In the genomic region with DNA sequence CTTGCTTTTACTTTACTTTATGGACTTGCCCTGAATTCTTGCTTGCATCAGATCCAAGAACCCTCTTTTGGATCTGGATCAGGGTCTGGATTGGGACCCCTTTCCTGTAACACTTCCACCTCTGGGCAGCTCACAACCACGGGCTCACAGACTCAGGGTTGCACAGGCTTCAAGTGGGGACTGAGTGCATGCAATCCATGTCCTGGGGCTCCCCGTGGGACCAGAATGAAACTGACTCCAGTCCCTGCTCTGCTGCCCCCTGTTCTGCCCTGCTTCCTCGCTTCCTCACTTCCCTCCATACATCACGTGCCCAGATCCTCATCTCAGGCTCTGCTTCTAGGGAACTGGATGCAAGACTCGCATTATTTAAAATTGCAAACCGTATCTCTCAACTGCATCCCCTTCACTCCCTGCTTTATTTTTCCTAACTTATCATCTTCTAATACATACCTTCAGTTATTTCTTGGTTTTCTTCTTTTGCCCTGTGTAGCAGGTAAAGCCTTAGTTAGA, we compare ENCODE assay signal across 28 cellular contexts. TPM values are rescaled to one million over a fixed set of nuclear protein-coding genes. Genes with fewer than 3 reads are reported as not detected.
DNase-seq lines count a peak whose midpoint lies in the region; ATAC-seq, FAIRE-seq and TF ChIP-seq lines count a peak whose summit lies in the region.
"Had no signal": no experiment of that assay in that cellular context is flagged by ENCODE, and none has a peak within 500 bp of the region (broad histone marks: within the 10 kb centered on the region; RNA-seq: fewer than 3 reads in every experiment).

No MANE protein-coding gene starts in this region.

- H3K4me1 Mint-ChIP-seq in activated T-cell treated with anti-CD3 and anti-CD28 coated beads, Interleukin-2, amount 50 U/mL, for 72 hours (ENCODE audit: low read depth): peaks cover 47% of the 10 kb centered on the region

- no peak overlapping the region for H4K12ac ChIP-seq in trophoblast cell (ENCODE audit: low read depth, low read length)

- no peak for TF ChIP-seq EP300 in H1 (IDR thresholded peaks at IDR 0.05; ENCODE audit: borderline replicate concordance in 1 of 2, low read depth in 2 of 2, low read length in 2 of 2)

- H2BK15ac ChIP-seq in H1 (ENCODE audit: low read length): 0 out of 2 replicates have a peak overlapping the region, but pooled peaks have one; percentile 32

- H4K91ac ChIP-seq in H1 (replicated peaks; ENCODE audit: insufficient read length, low read length) (no peak overlapping the region), trophoblast cell (ENCODE audit: low read depth, low read length) (no peak overlapping the region)

- H3K9me3 Mint-ChIP-seq in activated T-cell treated with anti-CD3 and anti-CD28 coated beads, Interleukin-2, amount 50 U/mL, for 72 hours: no peaks in the 10 kb centered on the region
- H3K9me3 Mint-ChIP-seq: type B pancreatic cell had no signal

- H3K4me3 ChIP-seq in DND-41 (ENCODE audit: low read depth in 1 of 2, low read length in 2 of 2) (no peak overlapping the region), H1 (ENCODE audit: extremely low read depth in 1 of 4, insufficient read depth in 2 of 4, low read depth in 3 of 4, low read length in 4 of 4) (no peak overlapping the region), trophoblast cell (ENCODE audit: low read depth, low read length) (no peak overlapping the region)
- H3K4me3 ChIP-seq: GM12878, ovary, skin epidermis had no signal

- H2AFZ ChIP-seq in DND-41 (ENCODE audit: low read depth, low read length) (peak overlapping the region; percentile 7; the same call in 1 of the 2 replicates), H1 (ENCODE audit: low read length) (no peak overlapping the region), trophoblast cell (ENCODE audit: insufficient read depth, low read length, poor library complexity) (no peak overlapping the region)

- H3K27ac Mint-ChIP-seq in activated T-cell treated with anti-CD3 and anti-CD28 coated beads, Interleukin-2, amount 50 U/mL, for 72 hours: peak overlapping the region; percentile 7
- H3K27ac Mint-ChIP-seq: type B pancreatic cell had no signal

- H3K79me1 ChIP-seq in H1 (ENCODE audit: low read depth, low read length) (no peaks in the 10 kb centered on the region; the same call in 1 of the 2 replicates), trophoblast cell (ENCODE audit: low read length) (peaks cover 3% of the 10 kb centered on the region)

- H3K18ac ChIP-seq in H1 (ENCODE audit: extremely low read depth, low read length) (no peak overlapping the region), trophoblast cell (ENCODE audit: low read length) (no peak overlapping the region)

- no peak for ATAC-seq in activated T-cell treated with anti-CD3 and anti-CD28 coated beads, Interleukin-2, amount 50 U/mL, for 72 hours (replicated peaks in 1 of 2)
- no peak for ATAC-seq in DND-41 (ENCODE audit: insufficient read depth, low read depth)
- ATAC-seq: GM12878 had no signal

- H3K27me3 ChIP-seq in DND-41 (ENCODE audit: insufficient read depth, low read length, poor library complexity): no peaks in the 10 kb centered on the region
- H3K27me3 ChIP-seq in H1 (replicated peaks in 1 of 4; ENCODE audit: control insufficient read depth in 3 of 4, extremely low read depth in 1 of 4, insufficient read depth in 3 of 4, low read length in 3 of 4): no peaks in the 10 kb centered on the region; a peak in 2 of 7 replicates
- no peaks in the 10 kb centered on the region for H3K27me3 ChIP-seq in trophoblast cell (ENCODE audit: insufficient read depth, low read length)
- H3K27me3 ChIP-seq: ovary had no signal

- TF ChIP-seq CTCF in DND-41 (IDR thresholded peaks at IDR 0.05; ENCODE audit: borderline replicate concordance, extremely low read depth, low read length, poor library complexity, severe bottlenecking): no peak
- no peak for TF ChIP-seq CTCF in H1 (IDR thresholded peaks at IDR 0.05; ENCODE audit: control extremely low read depth in 1 of 3, insufficient read depth in 1 of 3, low read depth in 1 of 3, low read length in 3 of 3)

- H3K9ac ChIP-seq in DND-41 (ENCODE audit: low read depth, low read length) (no peak overlapping the region), H1 (replicated peaks in 1 of 4; ENCODE audit: extremely low read depth in 1 of 4, low read depth in 3 of 4, low read length in 3 of 4) (no peak overlapping the region), trophoblast cell (ENCODE audit: low read length) (no peak overlapping the region)

- no peak overlapping the region for H3K56ac ChIP-seq in H1 (replicated peaks; ENCODE audit: insufficient read length, low read depth, low read length)

- H3K79me2 ChIP-seq in DND-41 (ENCODE audit: insufficient read depth, low read length): no peaks in the 10 kb centered on the region
- no peaks in the 10 kb centered on the region for H3K79me2 ChIP-seq in H1 (ENCODE audit: control insufficient read depth in 1 of 2, insufficient read depth in 2 of 2, low read length in 2 of 2)
- no peaks in the 10 kb centered on the region for H3K79me2 ChIP-seq in trophoblast cell (ENCODE audit: control insufficient read depth, insufficient read depth, low read length, poor library complexity)

- H3K4ac ChIP-seq in H1 (replicated peaks; ENCODE audit: insufficient read length, low read depth, low read length): no peak overlapping the region
- H3K4ac ChIP-seq in trophoblast cell (ENCODE audit: low read depth, low read length): no peak overlapping the region

- H3K4me2 ChIP-seq in DND-41 (ENCODE audit: insufficient read depth, low read length) (no peak overlapping the region), H1 (ENCODE audit: insufficient read depth in 1 of 2, low read depth in 2 of 2, low read length in 2 of 2) (no peak overlapping the region), trophoblast cell (ENCODE audit: low read length) (no peak overlapping the region)

- H2BK120ac ChIP-seq in H1 (replicated peaks; ENCODE audit: low read depth, low read length): no peak overlapping the region
- H2BK120ac ChIP-seq in trophoblast cell (ENCODE audit: insufficient read depth, low read length, poor library complexity): no peak overlapping the region

- WGBS in H1 (ENCODE audit: extremely low coverage in 1 of 2, insufficient coverage in 1 of 2, insufficient read length in 1 of 2, insufficient replicate concordance in 2 of 2, low coverage in 1 of 2, low lambda C conversion rate in 2 of 2, missing lambda C conversion rate in 1 of 2), 2 experiments: 73 to 100% methylated on average over 1 to 6 of the region's 6 CpGs
- 100% methylated on average over 1 of the region's 6 CpGs for WGBS in trophoblast cell (ENCODE audit: extremely low coverage, insufficient coverage, insufficient read length)

- no peak overlapping the region for H3K27ac ChIP-seq in DND-41 (ENCODE audit: low read length)
- H3K27ac ChIP-seq in H1 (ENCODE audit: low read depth, low read length): no peak overlapping the region
- no peak overlapping the region for H3K27ac ChIP-seq in trophoblast cell (ENCODE audit: low read depth, low read length)
- H3K27ac ChIP-seq: ovary, VCaP had no signal

- POLR2A ChIA-PET in H1 (lab: Charles Lee; ENCODE audit: partially characterized antibody): interaction anchor here (0.6 to 1.0 kb wide), 2 partner anchors 51 to 62 kb away, joined by 3 read pairs; no protein-coding TSS in a partner anchor

- H3K23ac ChIP-seq in H1 (ENCODE audit: insufficient read length): no peak overlapping the region
- H3K23ac ChIP-seq in trophoblast cell (ENCODE audit: low read length): no peak overlapping the region

- no peaks in the 10 kb centered on the region for H3K27me3 Mint-ChIP-seq in activated T-cell treated with anti-CD3 and anti-CD28 coated beads, Interleukin-2, amount 50 U/mL, for 72 hours (ENCODE audit: low read depth)

- no peaks in the 10 kb centered on the region for H3K9me3 ChIP-seq in DND-41 (ENCODE audit: insufficient read depth, low read length, severe bottlenecking)
- H3K9me3 ChIP-seq in H1 (ENCODE audit: insufficient read depth in 2 of 2, low read depth in 1 of 2, low read length in 1 of 2): no peaks in the 10 kb centered on the region
- H3K9me3 ChIP-seq in trophoblast cell (ENCODE audit: insufficient read depth, low read depth, low read length): peaks cover 1% of the 10 kb centered on the region
- H3K9me3 ChIP-seq: ovary had no signal

- H2BK12ac ChIP-seq in H1 (ENCODE audit: low read depth, low read length): no peak overlapping the region
- H2BK12ac ChIP-seq in trophoblast cell (ENCODE audit: low read length): peak overlapping the region; percentile 9

- 0 out of 2 replicates have a peak overlapping the region, but pooled peaks have one; percentile 36 for H2BK20ac ChIP-seq in H1 (ENCODE audit: low read length)

- TF ChIP-seq POLR2A in H1 (IDR thresholded peaks at IDR 0.05; ENCODE audit: control extremely low read depth in 1 of 2, low read depth in 2 of 2, low read length in 2 of 2) (no peak), GM12891 (IDR thresholded peaks at IDR 0.05; ENCODE audit: low read depth, low read length) (no peak)

- H3K36me3 ChIP-seq in DND-41 (ENCODE audit: insufficient read depth, low read length): no peaks in the 10 kb centered on the region
- H3K36me3 ChIP-seq in H1 (ENCODE audit: control insufficient read depth in 2 of 4, insufficient read depth in 4 of 4, low read length in 3 of 4): no peaks in the 10 kb centered on the region
- no peaks in the 10 kb centered on the region for H3K36me3 ChIP-seq in trophoblast cell (ENCODE audit: control insufficient read depth in 1 of 2, insufficient read depth in 2 of 2, low read length in 2 of 2)
- H3K36me3 ChIP-seq: ovary had no signal

- no peak overlapping the region for H3K4me3 Mint-ChIP-seq in activated T-cell treated with anti-CD3 and anti-CD28 coated beads, Interleukin-2, amount 50 U/mL, for 72 hours
- H3K4me3 Mint-ChIP-seq: type B pancreatic cell had no signal

- H3K4me1 ChIP-seq in DND-41 (ENCODE audit: insufficient read depth, low read length): peaks cover 21% of the 10 kb centered on the region
- H3K4me1 ChIP-seq in H1 (replicated peaks in 1 of 4; ENCODE audit: control insufficient read depth in 3 of 4, insufficient read depth in 4 of 4, low read length in 3 of 4): peaks cover 0 to 19% (median 11%) of the 10 kb centered on the region in 4 experiments; a peak in 6 of 7 replicates
- H3K4me1 ChIP-seq in trophoblast cell (ENCODE audit: control insufficient read depth in 1 of 2, insufficient read depth in 2 of 2, low read length in 2 of 2): peaks cover 14 to 21% of the 10 kb centered on the region in 2 experiments

- no peaks in the 10 kb centered on the region for H3K23me2 ChIP-seq in H1 (ENCODE audit: low read depth, low read length)

- no peak for TF ChIP-seq RAD21 in H1 (IDR thresholded peaks at IDR 0.05 in 1 of 2, conservative IDR thresholded peaks at IDR 0.05 in 1 of 2; ENCODE audit: low read depth in 2 of 2, low read length in 2 of 2)

- H3K36me3 Mint-ChIP-seq in activated T-cell treated with anti-CD3 and anti-CD28 coated beads, Interleukin-2, amount 50 U/mL, for 72 hours (ENCODE audit: insufficient read depth in 2 of 2): peaks cover 0 to 2% of the 10 kb centered on the region in 2 donors
- H3K36me3 Mint-ChIP-seq: type B pancreatic cell had no signal

- H4K5ac ChIP-seq in H1 (ENCODE audit: insufficient read length, low read depth, low read length): no peak overlapping the region

- H2AK5ac ChIP-seq in H1 (ENCODE audit: low read depth, low read length) (no peak overlapping the region), trophoblast cell (ENCODE audit: low read length) (no peak overlapping the region)

- H4K8ac ChIP-seq in H1 (ENCODE audit: extremely low read depth, insufficient read depth, low read length) (no peak overlapping the region), trophoblast cell (ENCODE audit: low read depth, low read length) (no peak overlapping the region)

- H3K14ac ChIP-seq in H1 (ENCODE audit: insufficient read length) (no peak overlapping the region), trophoblast cell (ENCODE audit: low read length) (no peak overlapping the region)

- FAIRE-seq in H1 (lab: Jason Lieb, UNC) (no peak), GM12891 (lab: Jason Lieb, UNC) (no peak)
- FAIRE-seq: GM12878, keratinocyte had no signal

- CTCF ChIA-PET in H1 (lab: Charles Lee; ENCODE audit: partially characterized antibody): interaction anchor here (1.1 to 4.9 kb wide), 4 partner anchors 11 to 31 kb away, joined by 3 to 56 read pairs (median 11); no protein-coding TSS in a partner anchor

- no peaks in the 10 kb centered on the region for H4K20me1 ChIP-seq in DND-41 (ENCODE audit: insufficient read depth, low read length)
- H4K20me1 ChIP-seq in H1 (replicated peaks in 1 of 2; ENCODE audit: control insufficient read depth in 1 of 2, insufficient read depth in 2 of 2, low read length in 2 of 2): no peaks in the 10 kb centered on the region

- H2BK5ac ChIP-seq in H1 (ENCODE audit: low read depth, low read length): no peak overlapping the region
- H2BK5ac ChIP-seq in trophoblast cell (ENCODE audit: low read depth, low read length, poor library complexity): no peak overlapping the region

- no peak for DNase-seq in activated T-cell treated with anti-CD3 and anti-CD28 coated beads, Interleukin-2, amount 50 U/mL, for 72 hours
- DNase-seq in activated T-cell treated with anti-CD3 and anti-CD28 coated beads, Interleukin-2, amount 50 U/mL, for 48 hours: no peak
- DNase-seq in DND-41: no peak
- DNase-seq in H1 (ENCODE audit: low read depth in 1 of 2, low spot score in 2 of 2): no peak
- no peak for DNase-seq in trophoblast cell
- DNase-seq in GM12891 (ENCODE audit: insufficient read length, low spot score): no peak
- no peak for DNase-seq in NCI-H526 (lab: John Stamatoyannopoulos, UW)
- no peak for DNase-seq in NCI-H446 treated with DMSO at 0.1 percent for 48 hours (lab: John Stamatoyannopoulos, UW)
- DNase-seq: ACHN, activated gamma-delta T cell, amygdala, C1 segment of cervical spinal cord, EL, Karpas-422, NCI-H1436 treated with DMSO at 0.1 percent for 48 hours, NCI-H2107, NCI-H446, ovary, RPMI8226 had no signal

RNA-seq across cellular contexts. Expression of a gene that starts 23.3 kb away (rescaled TPM):
- under 1 TPM in 1 of 2 donors, not detected in 1; 0.53 TPM for total RNA-seq in activated T-cell treated with anti-CD3 and anti-CD28 coated beads, Interleukin-2, amount 50 U/mL, for 72 hours
- total RNA-seq in H1 (2021; fragmentation: NEBNext Ultra II Directional; extraction: Animal tissue kit (Norgen Biotek cat#: 25700)): 0.60 and 0.84 TPM in 2 replicates
- 0.94 and 1.2 TPM in 2 replicates for polyA plus RNA-seq in H1 (2011; rRNA removed)
- polyA plus RNA-seq in H1 (2011; cell fraction: cytosol; rRNA removed): 1.8 TPM
- polyA plus RNA-seq in H1 (2011; cell fraction: nucleus; rRNA removed): 4.0 TPM
- 0.71 to 2.0 TPM (median 1.0 TPM) in 4 replicates for polyA plus RNA-seq in H1 (2012, experiment 1 of 2)
- 0.22 TPM for polyA plus RNA-seq in H1 (2012, experiment 2 of 2)
- 0.39 TPM for polyA plus RNA-seq in H1 (2013, experiment 1 of 2)
- polyA plus RNA-seq in H1 (2013, experiment 2 of 2): 0.11 TPM
- polyA minus RNA-seq in H1 (2011; rRNA and poly(A)+ RNA removed): 1.1 and 1.9 TPM in 2 replicates
- polyA minus RNA-seq in H1 (2011; cell fraction: cytosol; rRNA and poly(A)+ RNA removed): 0.73 TPM
- 2.9 TPM for polyA minus RNA-seq in H1 (2011; cell fraction: nucleus; rRNA and poly(A)+ RNA removed)
- polyA plus RNA-seq in trophoblast cell (2013): 0.33 and 0.38 TPM in 2 replicates
- 0.10 TPM for polyA plus RNA-seq in GM12891 (2012; ENCODE audit: low read depth, missing spikeins)
- total RNA-seq: renal cortical epithelial cell, SK-MEL-5 had no signal
- polyA plus RNA-seq: keratinocyte had no signal

RNA-seq across cellular contexts. Expression of a gene that starts 42.6 kb away (rescaled TPM):
- 1 to 10 TPM; 1.1 to 1.9 TPM for total RNA-seq in activated T-cell treated with anti-CD3 and anti-CD28 coated beads, Interleukin-2, amount 50 U/mL, for 72 hours
- 3.6 and 3.8 TPM in 2 replicates for total RNA-seq in H1 (2021; fragmentation: NEBNext Ultra II Directional; extraction: Animal tissue kit (Norgen Biotek cat#: 25700))
- 1.3 and 1.6 TPM in 2 replicates for polyA plus RNA-seq in H1 (2011; rRNA removed)
- 1.8 TPM for polyA plus RNA-seq in H1 (2011; cell fraction: cytosol; rRNA removed)
- 3.1 TPM for polyA plus RNA-seq in H1 (2011; cell fraction: nucleus; rRNA removed)
- 2.2 to 3.3 TPM (median 2.6 TPM) in 4 replicates for polyA plus RNA-seq in H1 (2012, experiment 1 of 2)
- 2.2 TPM for polyA plus RNA-seq in H1 (2012, experiment 2 of 2)
- 1.6 TPM for polyA plus RNA-seq in H1 (2013, experiment 1 of 2)
- 1.5 TPM for polyA plus RNA-seq in H1 (2013, experiment 2 of 2)
- 2.2 and 2.6 TPM in 2 replicates for polyA minus RNA-seq in H1 (2011; rRNA and poly(A)+ RNA removed)
- polyA minus RNA-seq in H1 (2011; cell fraction: cytosol; rRNA and poly(A)+ RNA removed): 0.66 TPM
- 5.3 TPM for polyA minus RNA-seq in H1 (2011; cell fraction: nucleus; rRNA and poly(A)+ RNA removed)
- 2.8 and 3.4 TPM in 2 replicates for polyA plus RNA-seq in trophoblast cell (2013)
- polyA plus RNA-seq in GM12891 (2012; ENCODE audit: low read depth, missing spikeins): 0.89 TPM

RNA-seq across cellular contexts. Expression of a gene that starts 46.4 kb away (rescaled TPM):
- total RNA-seq in activated T-cell treated with anti-CD3 and anti-CD28 coated beads, Interleukin-2, amount 50 U/mL, for 72 hours: not detected
- 0.19 and 0.37 TPM in 2 replicates for total RNA-seq in H1 (2021; fragmentation: NEBNext Ultra II Directional; extraction: Animal tissue kit (Norgen Biotek cat#: 25700))
- polyA plus RNA-seq in H1 (2011; rRNA removed): 0.99 and 1.3 TPM in 2 replicates
- 0.79 TPM for polyA plus RNA-seq in H1 (2011; cell fraction: cytosol; rRNA removed)
- 2.5 TPM for polyA plus RNA-seq in H1 (2011; cell fraction: nucleus; rRNA removed)
- 0.66 to 0.97 TPM (median 0.72 TPM) in 4 replicates for polyA plus RNA-seq in H1 (2012, experiment 1 of 2)
- 0.47 TPM for polyA plus RNA-seq in H1 (2012, experiment 2 of 2)
- polyA plus RNA-seq in H1 (2013, experiment 1 of 2): 0.39 TPM
- 0.37 TPM for polyA plus RNA-seq in H1 (2013, experiment 2 of 2)
- polyA minus RNA-seq in H1 (2011; rRNA and poly(A)+ RNA removed): 0.35 and 1.8 TPM in 2 replicates
- polyA minus RNA-seq in H1 (2011; cell fraction: cytosol; rRNA and poly(A)+ RNA removed): 0.37 TPM
- 0.40 TPM for polyA minus RNA-seq in H1 (2011; cell fraction: nucleus; rRNA and poly(A)+ RNA removed)
- 0.06 and 0.12 TPM in 2 replicates for polyA plus RNA-seq in trophoblast cell (2013)
- 0.04 TPM for polyA plus RNA-seq in GM12891 (2012; ENCODE audit: low read depth, missing spikeins)
- total RNA-seq: GM12878; liver; renal cortical epithelial cell; SK-MEL-5; T-helper 1 cell treated with Interleukin-12 subunit alpha and Interleukin-12 subunit beta and Interleukin-4 antibody, amounts not matched to agents 30 ng/mL and 1 ng/mL, for 36 hours had no signal
- polyA plus RNA-seq: GM12878, keratinocyte, liver had no signal
